8 cellular contexts compared by ENCODE assay signal in genomic region chr1:39214998-39215873, GRCh38. TPM values are rescaled to one million over a fixed set of nuclear protein-coding genes. Genes with fewer than 3 reads are reported as not detected.
A peak's percentile ranks its signal among the peaks of the same experiment; 100 is the strongest.
DNase-seq lines count a peak whose midpoint lies in the region; ATAC-seq and TF ChIP-seq lines count a peak whose summit lies in the region.

No MANE protein-coding gene starts in this region.

- TF ChIP-seq POLR2A in breast epithelium (IDR thresholded peaks at IDR 0.05): no peak

- H3K9ac ChIP-seq in muscle layer of colon (ENCODE audit: low read length): no peak overlapping the region

- BruUV-seq in Panc1 (replicated peaks; lab: Mats Ljungman, UMichigan): no TSS peak

- H3K27ac ChIP-seq in Panc1 (ENCODE audit: low read length) (peak overlapping the region; percentile 76), breast epithelium (peak overlapping the region; percentile 66 to 86), muscle layer of colon (ENCODE audit: low read depth, low read length) (peak overlapping the region; percentile 19)

- ATAC-seq in GM18499 (IDR thresholded peaks at IDR 0.05; ENCODE audit: insufficient read depth, unreplicated experiment): peak; percentile 41
- peak; percentile 62 for ATAC-seq in HG02642 (IDR thresholded peaks at IDR 0.05; ENCODE audit: poor library complexity, unreplicated experiment)
- ATAC-seq in Panc1: peak; percentile 19; the same call in 1 of the 2 replicates

- H3K36me3 ChIP-seq in Panc1 (ENCODE audit: control insufficient read depth, insufficient read depth, low read length) (no peaks in the 10 kb centered on the region), breast epithelium (no peaks in the 10 kb centered on the region), muscle layer of colon (ENCODE audit: insufficient read depth, low read length) (peaks cover 5% of the 10 kb centered on the region)

- H3K4me3 ChIP-seq in Panc1 (ENCODE audit: low read depth in 2 of 2, low read length in 2 of 2): no peak overlapping the region
- H3K4me3 ChIP-seq in breast epithelium: peak overlapping the region; percentile 5 to 12 (median 6)
- H3K4me3 ChIP-seq in muscle layer of colon (ENCODE audit: low read depth in 1 of 2, low read length in 2 of 2): peak overlapping the region in 1 of 2 donors; percentile 5

- H3K27me3 ChIP-seq in Panc1 (ENCODE audit: control insufficient read depth, insufficient read depth, low read length) (no peaks in the 10 kb centered on the region), breast epithelium (no peaks in the 10 kb centered on the region), muscle layer of colon (ENCODE audit: control insufficient read depth in 1 of 2, insufficient read depth in 2 of 2, low read length in 2 of 2) (no peaks in the 10 kb centered on the region)

- H3K4me1 ChIP-seq in Panc1 (ENCODE audit: control insufficient read depth, insufficient read depth, low read length) (peaks cover 40% of the 10 kb centered on the region), breast epithelium (peaks cover 0 to 10% of the 10 kb centered on the region in 2 donors), muscle layer of colon (ENCODE audit: insufficient read depth, low read length) (peaks cover 47% of the 10 kb centered on the region)

- TF ChIP-seq CTCF in Panc1 (IDR thresholded peaks at IDR 0.05): no peak
- no peak for TF ChIP-seq CTCF in breast epithelium (IDR thresholded peaks at IDR 0.05)

- intact Hi-C loops in Panc1 (cut with micrococcal nuclease; ENCODE audit: unreplicated experiment) (no loop called here), breast epithelium (cut with DNase I; ENCODE audit: low total_unique reads) (loop anchor here (10.0 kb wide), 1 partner anchor 1370 kb away; no protein-coding TSS in a partner anchor)

- DNase-seq in Panc1 (ENCODE audit: low read depth, low spot score) (no peak), breast epithelium (ENCODE audit: low spot score in 2 of 2) (no peak), NCI-H82 (lab: John Stamatoyannopoulos, UW) (no peak), NCI-H2107 (lab: John Stamatoyannopoulos, UW) (no peak), SW 1271 (lab: John Stamatoyannopoulos, UW) (no peak)

- in situ Hi-C loops in Panc1 (cut with HindIII; ENCODE audit: low pct_unique_long_range_greater_than_20kb, low sequenced_read_pairs): no loop called here

- CTCF ChIA-PET in Panc1 (lab: Charles Lee): interaction anchor here (0.6 to 0.8 kb wide), 4 partner anchors 15 to 116 kb away, joined by 3 to 7 read pairs (median 5); no protein-coding TSS in a partner anchor

- POLR2A ChIA-PET in Panc1 (lab: Charles Lee): no interaction called here

- H3K9me3 ChIP-seq in Panc1 (ENCODE audit: control insufficient read depth, insufficient read depth, low read depth, low read length): no peaks in the 10 kb centered on the region
- no peaks in the 10 kb centered on the region for H3K9me3 ChIP-seq in breast epithelium
- no peaks in the 10 kb centered on the region for H3K9me3 ChIP-seq in muscle layer of colon (ENCODE audit: low read length)

RNA-seq across cellular contexts. Expression of gene MACF1, which starts 10.7 kb away (rescaled TPM):
- total RNA-seq in Panc1 (2021; ENCODE audit: unreplicated experiment): 413 TPM
- 162 TPM for polyA plus RNA-seq in Panc1 (2012; ENCODE audit: insufficient read length)
- 100 to 1,000 TPM; 279 to 350 (median 325) TPM for total RNA-seq in breast epithelium

Comparison
In these comparisons a context has a peak if more than half of its experiments do, and no peak if none do; other contexts are left out.
1. H3K27ac ChIP-seq: peak in every context shown above with its lines; median percentile 76 in Panc1; 76 in breast epithelium; 19 in muscle layer of colon.
2. H3K4me3 ChIP-seq: peak in breast epithelium (3 of 3); none in Panc1 (0 of 2).
3. Peak in every context shown above with its lines, with median percentiles within 50 percentile points of each other: ATAC-seq.